Comparison of ENCODE assay signal across 14 cellular contexts in genomic region chr17:1607971-1608320, GRCh38. TPM values are rescaled to one million over a fixed set of nuclear protein-coding genes. Genes with fewer than 3 reads are reported as not detected.
DNase-seq lines count a peak whose midpoint lies in the region; ATAC-seq and TF ChIP-seq lines count a peak whose summit lies in the region.
"Had no signal": no experiment of that assay in that cellular context is flagged by ENCODE, and none has a peak within 500 bp of the region (broad histone marks: within the 10 kb centered on the region; RNA-seq: fewer than 3 reads in every experiment).

No MANE protein-coding gene starts in this region.

- DNase-seq in right cardiac atrium (no peak), Right ventricle myocardium superior (no peak), natural killer cell (no peak), upper lobe of left lung (no peak)
- no peak for DNase-seq in activated naive CD8-positive, alpha-beta T cell treated with anti-CD3 and anti-CD28 coated beads for 36 hours
- DNase-seq: effector memory CD4-positive, alpha-beta T cell; NCI-H1436 treated with DMSO at 0.1 percent for 48 hours; NCI-H510A treated with DMSO at 0.1 percent for 48 hours; SHP77 treated with DMSO at 0.1 percent for 48 hours had no signal

- H3K9me3 Mint-ChIP-seq in activated naive CD8-positive, alpha-beta T cell treated with anti-CD3 and anti-CD28 coated beads for 36 hours: no peaks in the 10 kb centered on the region
- H3K9me3 Mint-ChIP-seq in natural killer cell: no peaks in the 10 kb centered on the region

- no peaks in the 10 kb centered on the region for H3K9me3 ChIP-seq in right cardiac atrium (ENCODE audit: control insufficient read depth, low read length)
- H3K9me3 ChIP-seq in upper lobe of left lung: no peaks in the 10 kb centered on the region
- H3K9me3 ChIP-seq: body of pancreas had no signal

- WGBS in right cardiac atrium: 90% methylated on average over 5 of the region's 5 CpGs
- WGBS in upper lobe of left lung, 2 donors: 83 to 86% methylated on average over 5 of the region's 5 CpGs

- H3K36me3 ChIP-seq in upper lobe of left lung: peaks cover 0 to 25% (median 6%) of the 10 kb centered on the region in 4 donors

- TF ChIP-seq POLR2A in upper lobe of left lung (IDR thresholded peaks at IDR 0.05): no peak

- ATAC-seq in right cardiac atrium (no peak), Right ventricle myocardium superior (ENCODE audit: poor library complexity) (no peak), natural killer cell (peak in 2 of 3 donors; percentile 14 to 22), upper lobe of left lung (ENCODE audit: low FRiP score in 2 of 2) (no peak), GM19324 (IDR thresholded peaks at IDR 0.05; ENCODE audit: low FRiP score, unreplicated experiment) (no peak), SK-N-SH treated with all-trans-retinoic acid at 6 μM for 48 hours (no peak), HG02973 (IDR thresholded peaks at IDR 0.05; ENCODE audit: unreplicated experiment) (no peak)
- ATAC-seq: HCT116 had no signal

- H3K27ac ChIP-seq in right cardiac atrium (ENCODE audit: low read length) (peak overlapping the region; percentile 14), upper lobe of left lung (peak overlapping the region; percentile 52 to 78 (median 65))

- intact Hi-C loops in right cardiac atrium (cut with DNase I): no loop called here
- intact Hi-C loops in Right ventricle myocardium superior (cut with DNase I): no loop called here
- intact Hi-C loops in natural killer cell (cut with micrococcal nuclease): loop anchor here (2.0 kb wide), 1 partner anchor 21 kb away; the partner anchor contains the start of gene SLC43A2

- H3K4me1 Mint-ChIP-seq in activated naive CD8-positive, alpha-beta T cell treated with anti-CD3 and anti-CD28 coated beads for 36 hours: peaks cover 22% of the 10 kb centered on the region
- H3K4me1 Mint-ChIP-seq in natural killer cell: peaks cover 6 to 26% of the 10 kb centered on the region in 2 donors

- TF ChIP-seq CTCF in natural killer cell (IDR thresholded peaks at IDR 0.05): no peak
- TF ChIP-seq CTCF in upper lobe of left lung (IDR thresholded peaks at IDR 0.05): no peak

- H3K36me3 Mint-ChIP-seq in activated naive CD8-positive, alpha-beta T cell treated with anti-CD3 and anti-CD28 coated beads for 36 hours: no peaks in the 10 kb centered on the region
- H3K36me3 Mint-ChIP-seq in natural killer cell: no peaks in the 10 kb centered on the region

- H3K4me3 ChIP-seq in right cardiac atrium (ENCODE audit: low read length) (no peak overlapping the region), upper lobe of left lung (no peak overlapping the region)
- H3K4me3 ChIP-seq: body of pancreas had no signal

- H3K4me3 Mint-ChIP-seq in activated naive CD8-positive, alpha-beta T cell treated with anti-CD3 and anti-CD28 coated beads for 36 hours: peak overlapping the region; percentile 25
- peak overlapping the region; percentile 60 for H3K4me3 Mint-ChIP-seq in natural killer cell

- H3K27me3 Mint-ChIP-seq in activated naive CD8-positive, alpha-beta T cell treated with anti-CD3 and anti-CD28 coated beads for 36 hours: no peaks in the 10 kb centered on the region
- H3K27me3 Mint-ChIP-seq in natural killer cell (ENCODE audit: low read depth in 2 of 2): no peaks in the 10 kb centered on the region

- H3K4me1 ChIP-seq in right cardiac atrium (ENCODE audit: control insufficient read depth, insufficient read depth, low read length) (peaks cover 3% of the 10 kb centered on the region), upper lobe of left lung (peaks cover 13 to 47% (median 23%) of the 10 kb centered on the region in 4 donors)
- H3K4me1 ChIP-seq: body of pancreas had no signal

- H3K27me3 ChIP-seq in right cardiac atrium (ENCODE audit: control insufficient read depth, insufficient read depth) (no peaks in the 10 kb centered on the region), upper lobe of left lung (no peaks in the 10 kb centered on the region)
- H3K27me3 ChIP-seq: body of pancreas had no signal

- H3K27ac Mint-ChIP-seq in activated naive CD8-positive, alpha-beta T cell treated with anti-CD3 and anti-CD28 coated beads for 36 hours: peak overlapping the region; percentile 84
- H3K27ac Mint-ChIP-seq in natural killer cell: peak overlapping the region; percentile 83 to 91

- TF ChIP-seq EP300 in upper lobe of left lung (IDR thresholded peaks at IDR 0.05): no peak

TF ChIP-seq in SK-N-SH treated with all-trans-retinoic acid at 6 μM for 48 hours, 23 proteins besides CTCF, POLR2A, EP300 and RAD21:
- TF ChIP-seq PATZ1 (CRISPR knock-in tag; IDR thresholded peaks at IDR 0.05; ENCODE audit: borderline replicate concordance): no peak
- TF ChIP-seq ZFP30 (CRISPR knock-in tag; IDR thresholded peaks at IDR 0.05): no peak
- TF ChIP-seq ZNF8 (CRISPR knock-in tag; IDR thresholded peaks at IDR 0.05): no peak
- no peak for TF ChIP-seq PPARA (CRISPR knock-in tag; IDR thresholded peaks at IDR 0.05; ENCODE audit: borderline replicate concordance)
- no peak for TF ChIP-seq ZC3H10 (CRISPR knock-in tag; IDR thresholded peaks at IDR 0.05)
- no peak for TF ChIP-seq OSR1 (CRISPR knock-in tag; IDR thresholded peaks at IDR 0.05)
- TF ChIP-seq ISL1 (CRISPR knock-in tag; IDR thresholded peaks at IDR 0.05): no peak
- no peak for TF ChIP-seq GLIS3 (CRISPR knock-in tag; IDR thresholded peaks at IDR 0.05)
- no peak for TF ChIP-seq BACH2 (CRISPR knock-in tag; IDR thresholded peaks at IDR 0.05; ENCODE audit: borderline replicate concordance)

RNA-seq across cellular contexts. Expression of gene SLC43A2, which starts 20.7 kb away (rescaled TPM):
- total RNA-seq in right cardiac atrium: 1 to 10 TPM; 4.2 to 6.7 (median 5.6) TPM
- 3.4 TPM for polyA plus RNA-seq in right cardiac atrium
- 4.2 TPM for total RNA-seq in Right ventricle myocardium superior
- 1 to 10 TPM; 3.7 to 4.6 TPM for total RNA-seq in activated naive CD8-positive, alpha-beta T cell treated with anti-CD3 and anti-CD28 coated beads for 36 hours
- 10 to 100 TPM; 24.5 to 36.0 (median 30.3) TPM for total RNA-seq in natural killer cell
- total RNA-seq in upper lobe of left lung: 10 to 100 TPM; 16.9 to 79.0 (median 49.2) TPM

RNA-seq across cellular contexts. Expression of gene SCARF1, which starts 37.6 kb away (rescaled TPM):
- total RNA-seq in right cardiac atrium (10 to 100 TPM in 3 of 4 donors, 1 to 10 TPM in 1; 9.9 to 15.6 (median 13.9) TPM), Right ventricle myocardium superior (11.2 TPM), natural killer cell (1 to 10 TPM in 2 of 3 donors, under 1 TPM in 1; 0.59 to 3.1 (median 1.0) TPM), upper lobe of left lung (10 to 100 TPM; 22.0 to 93.2 (median 55.5) TPM)
- polyA plus RNA-seq in right cardiac atrium: 7.7 TPM
- 1 to 10 TPM; 2.5 to 2.6 TPM for total RNA-seq in activated naive CD8-positive, alpha-beta T cell treated with anti-CD3 and anti-CD28 coated beads for 36 hours

RNA-seq across cellular contexts. Expression of gene RILP, which starts 41.7 kb away (rescaled TPM):
- total RNA-seq in right cardiac atrium (10 to 100 TPM; 31.0 to 54.4 (median 48.1) TPM), Right ventricle myocardium superior (74.6 TPM), natural killer cell (1 to 10 TPM; 2.3 to 5.1 (median 4.0) TPM), upper lobe of left lung (100 to 1,000 TPM in 2 of 6 donors, 10 to 100 TPM in 4; 43.7 to 192 (median 85.4) TPM)
- 75.1 TPM for polyA plus RNA-seq in right cardiac atrium
- 1 to 10 TPM; 3.2 to 3.4 TPM for total RNA-seq in activated naive CD8-positive, alpha-beta T cell treated with anti-CD3 and anti-CD28 coated beads for 36 hours

RNA-seq across cellular contexts. Expression of gene PITPNA, which starts 45.4 kb away (rescaled TPM):
- 10 to 100 TPM; 46.5 to 63.5 (median 53.6) TPM for total RNA-seq in right cardiac atrium
- polyA plus RNA-seq in right cardiac atrium: 19.6 TPM
- 46.3 TPM for total RNA-seq in Right ventricle myocardium superior
- total RNA-seq in activated naive CD8-positive, alpha-beta T cell treated with anti-CD3 and anti-CD28 coated beads for 36 hours: 10 to 100 TPM; 54.9 to 58.4 TPM
- 10 to 100 TPM; 61.8 to 78.2 (median 73.6) TPM for total RNA-seq in natural killer cell
- 10 to 100 TPM; 35.0 to 90.2 (median 53.4) TPM for total RNA-seq in upper lobe of left lung

Comparison
In these comparisons a context has a peak if more than half of its experiments do, and no peak if none do; other contexts are left out.
1. ATAC-seq: peak in natural killer cell (2 of 3); none in right cardiac atrium (0 of 2), Right ventricle myocardium superior (single experiment), upper lobe of left lung (0 of 2), GM19324 (single experiment), SK-N-SH treated with all-trans-retinoic acid at 6 μM for 48 hours (single experiment) and HG02973 (single experiment).
2. RNA of gene RILP, which starts 41.7 kb away (total RNA-seq): 43.7 to 192 TPM in upper lobe of left lung, 74.6 TPM in Right ventricle myocardium superior (single experiment) and 31.0 to 54.4 TPM in right cardiac atrium; 2.3 to 5.1 TPM in natural killer cell and 3.2 to 3.4 TPM in activated naive CD8-positive, alpha-beta T cell treated with anti-CD3 and anti-CD28 coated beads for 36 hours; every median in the first group is over 4 times any median in the second.